12 cellular contexts compared by ENCODE assay signal in the genomic region with DNA sequence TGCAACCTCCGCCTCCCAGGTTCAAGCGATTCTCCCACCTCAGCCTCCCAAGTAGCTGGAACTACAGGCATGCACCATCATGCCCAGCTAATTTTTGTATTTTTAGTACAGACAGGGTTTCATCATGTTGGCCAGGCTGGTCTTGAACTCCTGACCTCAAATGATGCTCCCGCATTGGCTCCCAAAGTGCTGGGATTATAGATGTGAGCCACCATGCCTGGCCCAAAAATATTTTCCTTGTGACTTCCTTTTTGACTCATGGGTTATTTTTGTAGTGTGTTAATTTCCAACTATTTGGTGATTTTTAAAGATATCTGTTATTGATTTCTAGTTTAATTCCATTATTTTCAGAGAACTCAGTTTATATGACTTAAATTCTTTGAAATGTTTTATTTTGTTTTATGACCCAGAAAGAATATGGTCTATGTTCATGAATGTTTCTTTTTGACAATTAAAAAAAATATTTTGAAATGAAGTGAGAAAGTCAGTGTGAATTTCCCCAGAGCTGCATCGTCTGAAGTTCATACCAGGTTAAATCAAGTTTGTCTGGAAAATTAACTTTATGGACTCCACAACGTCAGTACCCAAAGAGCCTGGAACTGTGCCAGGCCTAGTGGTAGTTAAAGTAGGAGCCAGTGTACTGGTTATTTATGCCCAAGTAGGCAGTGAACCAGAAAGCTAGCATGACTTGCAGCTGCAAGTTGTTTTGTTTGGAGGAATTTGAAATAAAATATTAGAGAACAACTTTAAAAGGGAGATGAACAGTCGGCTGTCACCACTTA. TPM values are rescaled to one million over a fixed set of nuclear protein-coding genes. Genes with fewer than 3 reads are reported as not detected.
DNase-seq lines count a peak whose midpoint lies in the region; ATAC-seq and TF ChIP-seq lines count a peak whose summit lies in the region.
"Had no signal": no experiment of that assay in that cellular context is flagged by ENCODE, and none has a peak within 500 bp of the region (broad histone marks: within the 10 kb centered on the region; RNA-seq: fewer than 3 reads in every experiment).

No MANE protein-coding gene starts in this region.

- peaks cover 3% of the 10 kb centered on the region for H3K27me3 Mint-ChIP-seq in activated T-cell treated with anti-CD3 and anti-CD28 coated beads, Interleukin-2, amount 50 U/mL, for 24 hours

- in situ Hi-C loops in Caki2 (cut with HindIII; ENCODE audit: low pct_unique_long_range_greater_than_20kb, low sequenced_read_pairs): no loop called here
- in situ Hi-C loops in T47D (cut with HindIII; ENCODE audit: low pct_unique_long_range_greater_than_20kb, low sequenced_read_pairs): no loop called here

- no peak for TF ChIP-seq CTCF in omental fat pad (IDR thresholded peaks at IDR 0.05)

- no peaks in the 10 kb centered on the region for H3K9me3 Mint-ChIP-seq in activated T-cell treated with anti-CD3 and anti-CD28 coated beads, Interleukin-2, amount 50 U/mL, for 24 hours
- H3K9me3 Mint-ChIP-seq: T-helper 2 cell treated with Interferon-gamma antibody and Interleukin-4, amounts not matched to agents 5 μg/mL and 100 μg/mL, for 36 hours had no signal

- no peak overlapping the region for H3K4me3 Mint-ChIP-seq in activated T-cell treated with anti-CD3 and anti-CD28 coated beads, Interleukin-2, amount 50 U/mL, for 24 hours
- H3K4me3 Mint-ChIP-seq: T-helper 2 cell treated with Interferon-gamma antibody and Interleukin-4, amounts not matched to agents 5 μg/mL and 100 μg/mL, for 36 hours had no signal

- no peak overlapping the region for H3K27ac Mint-ChIP-seq in activated T-cell treated with anti-CD3 and anti-CD28 coated beads, Interleukin-2, amount 50 U/mL, for 24 hours
- H3K27ac Mint-ChIP-seq: T-helper 2 cell treated with Interferon-gamma antibody and Interleukin-4, amounts not matched to agents 5 μg/mL and 100 μg/mL, for 36 hours had no signal

- peaks cover 20% of the 10 kb centered on the region for H3K4me1 Mint-ChIP-seq in activated T-cell treated with anti-CD3 and anti-CD28 coated beads, Interleukin-2, amount 50 U/mL, for 24 hours (ENCODE audit: low read depth)

- DNase-seq in Caki2 (ENCODE audit: low read depth) (peak; percentile 92), NAMALWA (ENCODE audit: low spot score) (peak; percentile 77), T47D (ENCODE audit: low read depth in 1 of 2, low spot score in 1 of 2) (peak; percentile 26 to 80), omental fat pad (ENCODE audit: low spot score) (peak; percentile 35), middle frontal gyrus (ENCODE audit: extremely low spot score, low spot score) (no peak), COLO668 (lab: John Stamatoyannopoulos, UW; ENCODE audit: unreplicated experiment) (no peak)
- DNase-seq in activated T-cell treated with anti-CD3 and anti-CD28 coated beads, Interleukin-2, amount 50 U/mL, for 24 hours: no peak
- no peak for DNase-seq in activated CD4-positive, alpha-beta T cell treated with anti-CD3 and anti-CD28 coated beads for 48 hours
- DNase-seq: activated naive CD4-positive, alpha-beta T cell treated with Interleukin-2 at 50 U/mL for 16 hours; NCI-H1436 treated with DMSO at 0.1 percent for 48 hours had no signal

- no peak for ATAC-seq in omental fat pad (ENCODE audit: low FRiP score)
- ATAC-seq: esophagus mucosa had no signal

- peaks cover 2% of the 10 kb centered on the region for H3K36me3 Mint-ChIP-seq in activated T-cell treated with anti-CD3 and anti-CD28 coated beads, Interleukin-2, amount 50 U/mL, for 24 hours (ENCODE audit: low read depth)

RNA-seq across cellular contexts. Expression of a gene that starts 2.8 kb away (rescaled TPM):
- 86.2 and 123 TPM in 2 replicates for total RNA-seq in Caki2 (2014; rRNA removed; shearing (Covaris generic); ENCODE audit: low replicate concordance)
- total RNA-seq in omental fat pad: 10 to 100 TPM; 27.7 to 44.3 (median 36.7) TPM

Comparison
In these comparisons a context has a peak if more than half of its experiments do, and no peak if none do; other contexts are left out.
1. DNase-seq: peak in Caki2 (single experiment), NAMALWA (single experiment), T47D (2 of 2) and omental fat pad (single experiment); none in activated T-cell treated with anti-CD3 and anti-CD28 coated beads, Interleukin-2, amount 50 U/mL, for 24 hours (single experiment), middle frontal gyrus (single experiment), activated CD4-positive, alpha-beta T cell treated with anti-CD3 and anti-CD28 coated beads for 48 hours (single experiment) and COLO668 (single experiment).